7 cellular contexts compared by ENCODE assay signal in the genomic region with DNA sequence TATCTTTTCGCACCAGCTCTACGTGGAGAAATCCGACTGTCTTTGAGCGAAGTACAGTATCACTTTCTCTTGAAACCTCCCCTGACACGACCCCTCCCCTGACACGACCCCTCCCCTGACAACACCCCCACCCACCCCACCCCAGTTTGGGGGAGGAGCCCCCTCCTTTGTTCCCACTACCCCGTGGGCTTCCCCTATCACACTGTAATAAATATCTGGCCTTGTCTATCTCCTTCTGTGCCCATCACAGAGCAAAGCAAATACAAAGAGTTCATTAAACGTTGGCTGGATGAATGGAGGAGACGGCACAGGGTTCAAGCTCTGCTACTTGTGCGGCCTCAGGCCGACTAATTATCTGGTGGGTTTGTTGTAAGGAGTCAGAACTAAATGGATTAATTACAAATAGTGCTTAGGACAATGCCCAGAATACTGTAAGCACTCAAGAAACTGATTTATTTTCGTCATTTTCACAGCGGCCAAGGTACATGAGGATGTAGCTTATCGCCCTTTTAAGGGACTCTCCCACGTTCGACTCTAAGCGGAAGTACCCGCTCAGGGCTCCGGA. TPM values are rescaled to one million over a fixed set of nuclear protein-coding genes. Genes with fewer than 3 reads are reported as not detected.
DNase-seq lines count a peak whose midpoint lies in the region; ATAC-seq and TF ChIP-seq lines count a peak whose summit lies in the region.

No MANE protein-coding gene starts in this region.

- no peaks in the 10 kb centered on the region for H3K9me3 ChIP-seq in naive thymus-derived CD4-positive, alpha-beta T cell (ENCODE audit: control insufficient read depth in 2 of 3, low read length in 3 of 3)

- H3K4me1 ChIP-seq in naive thymus-derived CD4-positive, alpha-beta T cell (ENCODE audit: control insufficient read depth in 2 of 2, insufficient read depth in 2 of 2, low read length in 2 of 2), result peaks cover 46 to 47% of the 10 kb centered on the region in 2 donors

- TF ChIP-seq CTCF in GM20000 (IDR thresholded peaks at IDR 0.05; ENCODE audit: extremely low read depth, missing control alignments) (no peak), NB4 (IDR thresholded peaks at IDR 0.05; ENCODE audit: low read depth, low read length) (no peak), coronary artery (IDR thresholded peaks at IDR 0.05) (no peak)

- ATAC-seq in naive thymus-derived CD4-positive, alpha-beta T cell, result no peak
- ATAC-seq in GM19328 (IDR thresholded peaks at IDR 0.05; ENCODE audit: unreplicated experiment), result no peak

- POLR2A ChIA-PET in naive thymus-derived CD4-positive, alpha-beta T cell (lab: Charles Lee), result interaction anchor here (0.6 to 5.6 kb wide), 27 partner anchors 8 to 1144 kb away, joined by 3 to 74 read pairs (median 5); a partner anchor contains a TSS

- peaks cover 0 to 8% (median 0%) of the 10 kb centered on the region in 5 donors for H3K27me3 Mint-ChIP-seq in naive thymus-derived CD4-positive, alpha-beta T cell

- peaks cover 0 to 2% (median 0%) of the 10 kb centered on the region in 11 donors for H3K9me3 Mint-ChIP-seq in naive thymus-derived CD4-positive, alpha-beta T cell

- peaks cover 0 to 3% (median 0%) of the 10 kb centered on the region in 3 experiments for H3K36me3 ChIP-seq in naive thymus-derived CD4-positive, alpha-beta T cell (ENCODE audit: control insufficient read depth in 2 of 3, insufficient read depth in 3 of 3, low read length in 3 of 3)

- H3K4me3 Mint-ChIP-seq in naive thymus-derived CD4-positive, alpha-beta T cell, result peak overlapping the region; percentile 80 to 97 (median 90)

- CTCF ChIA-PET in naive thymus-derived CD4-positive, alpha-beta T cell (lab: Charles Lee), result interaction anchor here (0.6 to 6.0 kb wide), 19 partner anchors 13 to 255 kb away, joined by 3 to 36 read pairs (median 5); a partner anchor contains a TSS

- H3K27ac ChIP-seq in coronary artery, result peak overlapping the region; percentile 89 to 99
- peak overlapping the region; percentile 85 for H3K27ac ChIP-seq in naive thymus-derived CD4-positive, alpha-beta T cell (ENCODE audit: low read depth, low read length)

- no peak for TF ChIP-seq POLR2A in NB4 (IDR thresholded peaks at IDR 0.05; ENCODE audit: extremely low read depth, insufficient read length)

- H3K4me1 Mint-ChIP-seq in naive thymus-derived CD4-positive, alpha-beta T cell, result peaks cover 36 to 73% (median 58%) of the 10 kb centered on the region in 7 donors

- peaks cover 0 to 5% (median 0%) of the 10 kb centered on the region in 5 donors for H3K36me3 Mint-ChIP-seq in naive thymus-derived CD4-positive, alpha-beta T cell

- H3K4me3 ChIP-seq in NB4 (ENCODE audit: low read depth, low read length) (peak overlapping the region; percentile 55), coronary artery (peak overlapping the region; percentile 98)
- peak overlapping the region; percentile 81 for H3K4me3 ChIP-seq in naive thymus-derived CD4-positive, alpha-beta T cell (ENCODE audit: low read length)

- no peaks in the 10 kb centered on the region for H3K27me3 ChIP-seq in naive thymus-derived CD4-positive, alpha-beta T cell (ENCODE audit: control insufficient read depth in 2 of 2, insufficient read depth in 2 of 2, low read length in 2 of 2)

- peak overlapping the region; percentile 91 to 99 (median 97) for H3K27ac Mint-ChIP-seq in naive thymus-derived CD4-positive, alpha-beta T cell

- DNase-seq in GM20000 (ENCODE audit: low spot score), result peak; percentile 25
- DNase-seq in NB4 (ENCODE audit: low read depth), result no peak
- peak; percentile 75 for DNase-seq in coronary artery (ENCODE audit: low spot score)
- DNase-seq in naive thymus-derived CD4-positive, alpha-beta T cell, result no peak
- DNase-seq in effector CD4-positive, alpha-beta T cell, result no peak
- no peak for DNase-seq in HCEC 1CT

- intact Hi-C loops in naive thymus-derived CD4-positive, alpha-beta T cell (cut with micrococcal nuclease), result loop anchor here (1.0 to 10.0 kb wide), 22 partner anchors 15 to 1264 kb away; a partner anchor contains a TSS

RNA-seq across cellular contexts. Expression of a gene that starts 0.6 kb away (rescaled TPM):
- total RNA-seq in naive thymus-derived CD4-positive, alpha-beta T cell, result 100 to 1,000 TPM in 3 of 5 experiments, 10 to 100 TPM in 2; 64.2 to 124 (median 102) TPM
- 10 to 100 TPM; 20.8 to 22.3 TPM for polyA plus RNA-seq in naive thymus-derived CD4-positive, alpha-beta T cell

RNA-seq across cellular contexts. Expression of a gene that starts 28.1 kb away (rescaled TPM):
- 100 to 1,000 TPM in 1 of 5 experiments, 1 to 10 TPM in 1, not detected in 3; 6.4 to 123 TPM for total RNA-seq in naive thymus-derived CD4-positive, alpha-beta T cell
- under 1 TPM in 1 of 2 donors, not detected in 1; 0.71 TPM for polyA plus RNA-seq in naive thymus-derived CD4-positive, alpha-beta T cell

RNA-seq across cellular contexts. Expression of a gene that starts 31.5 kb away (rescaled TPM):
- total RNA-seq in naive thymus-derived CD4-positive, alpha-beta T cell, result 100 to 1,000 TPM in 2 of 5 experiments, 10 to 100 TPM in 3; 66.4 to 157 (median 89.2) TPM
- polyA plus RNA-seq in naive thymus-derived CD4-positive, alpha-beta T cell, result 10 to 100 TPM; 12.9 to 23.0 TPM

RNA-seq across cellular contexts. Expression of a gene that starts 47.7 kb away (rescaled TPM):
- total RNA-seq in naive thymus-derived CD4-positive, alpha-beta T cell, result 1 to 10 TPM in 1 of 5 experiments, under 1 TPM in 3, not detected in 1; 0.27 to 1.6 (median 0.62) TPM
- polyA plus RNA-seq in naive thymus-derived CD4-positive, alpha-beta T cell, result not detected

RNA-seq across cellular contexts. Expression of a gene that starts 50.5 kb away (rescaled TPM):
- 10 to 100 TPM in 1 of 5 experiments, 1 to 10 TPM in 4; 3.9 to 27.4 (median 7.5) TPM for total RNA-seq in naive thymus-derived CD4-positive, alpha-beta T cell
- polyA plus RNA-seq in naive thymus-derived CD4-positive, alpha-beta T cell, result 1 to 10 TPM; 1.9 to 3.6 TPM

Comparison
In these comparisons a context has a peak if more than half of its experiments do, and no peak if none do; other contexts are left out.
1. DNase-seq: peak in GM20000 (single experiment) and coronary artery (single experiment); none in NB4 (single experiment), naive thymus-derived CD4-positive, alpha-beta T cell (0 of 9), effector CD4-positive, alpha-beta T cell (single experiment) and HCEC 1CT (single experiment).
2. Peak in every context shown above with its lines, with median percentiles within 50 percentile points of each other: H3K4me3 ChIP-seq.